In genomic region chr14:79920180-79920579, GRCh38 we compare ENCODE assay signal across 13 cellular contexts.
DNase-seq lines count a peak whose midpoint lies in the region; ATAC-seq and TF ChIP-seq lines count a peak whose summit lies in the region.
"Had no signal": no experiment of that assay in that cellular context is flagged by ENCODE, and none has a peak within 500 bp of the region (broad histone marks: within the 10 kb centered on the region; RNA-seq: fewer than 3 reads in every experiment).

No MANE protein-coding gene starts in this region.

- no peaks in the 10 kb centered on the region for H3K27me3 ChIP-seq in spleen (replicated peaks in 1 of 7)
- H3K27me3 ChIP-seq: BLaER1 had no signal

- DNase-seq in Right ventricle myocardium inferior (ENCODE audit: missing footprints) = peak; percentile 63
- no peak for DNase-seq in left ventricle myocardium superior
- peak; percentile 1 for DNase-seq in OCI-M1 (lab: John Stamatoyannopoulos, UW)
- peak; percentile 75 for DNase-seq in cerebellum (ENCODE audit: low spot score)
- DNase-seq in spleen = peak; percentile 46
- DNase-seq in OCI-LY7 (ENCODE audit: low spot score) = no peak
- DNase-seq in superior temporal gyrus (ENCODE audit: extremely low spot score) = no peak
- no peak for DNase-seq in D341Med (ENCODE audit: low spot score)
- DNase-seq: CD4-positive, alpha-beta memory T cell; GDM1; GM23248 had no signal

- peaks cover 0 to 34% (median 14%) of the 10 kb centered on the region in 8 donors for H3K9me3 ChIP-seq in spleen
- H3K9me3 ChIP-seq in OCI-LY7 (ENCODE audit: low read length) = no peaks in the 10 kb centered on the region
- H3K9me3 ChIP-seq: BLaER1, HAP-1 had no signal

- H3K36me3 ChIP-seq in spleen (no peaks in the 10 kb centered on the region), OCI-LY7 (ENCODE audit: insufficient read depth, low read length) (no peaks in the 10 kb centered on the region)
- H3K36me3 ChIP-seq: BLaER1, HAP-1 had no signal

- H3K27ac ChIP-seq in spleen = no peak overlapping the region
- H3K27ac ChIP-seq in OCI-LY7 (ENCODE audit: low read depth, low read length, poor library complexity, severe bottlenecking) = no peak overlapping the region
- H3K27ac ChIP-seq: BLaER1, GM23248 had no signal

- TF ChIP-seq POLR2A in spleen (IDR thresholded peaks at IDR 0.05) = no peak

- no peak for ATAC-seq in Right ventricle myocardium inferior
- no peak for ATAC-seq in left ventricle myocardium superior

- TF ChIP-seq CTCF in spleen (IDR thresholded peaks at IDR 0.05 in 8 of 11, conservative IDR thresholded peaks at IDR 0.05 in 3 of 11) = no peak
- no peak for TF ChIP-seq CTCF in OCI-LY7 (conservative IDR thresholded peaks at IDR 0.05; ENCODE audit: low read length)

- WGBS in spleen, 5 donors = 75 to 81% (median 79%) methylated on average over 7 of the region's 7 CpGs

- no peaks in the 10 kb centered on the region for H3K9me2 ChIP-seq in OCI-LY7 (ENCODE audit: insufficient read depth, low read length)

- no peaks in the 10 kb centered on the region for H3K79me2 ChIP-seq in OCI-LY7 (ENCODE audit: insufficient read depth, low read depth, low read length)

- H4K20me1 ChIP-seq in OCI-LY7 (ENCODE audit: insufficient read depth, low read length) = no peaks in the 10 kb centered on the region
- H4K20me1 ChIP-seq: BLaER1 had no signal

- intact Hi-C loops in Right ventricle myocardium inferior (cut with DNase I) = no loop called here
- intact Hi-C loops in left ventricle myocardium superior (cut with micrococcal nuclease) = no loop called here
- intact Hi-C loops in spleen (cut with DNase I; ENCODE audit: low total_unique reads) = no loop called here
- intact Hi-C loops in OCI-LY7 (cut with micrococcal nuclease; ENCODE audit: unreplicated experiment) = no loop called here

- no peak overlapping the region for H3K4me3 ChIP-seq in spleen
- no peak overlapping the region for H3K4me3 ChIP-seq in OCI-LY7 (ENCODE audit: low read depth, low read length, poor library complexity, severe bottlenecking)
- H3K4me3 ChIP-seq: BLaER1, GM23248, HAP-1 had no signal

- CTCF ChIA-PET in OCI-LY7 (lab: Charles Lee; ENCODE audit: unreplicated experiment) = no interaction called here

- H2AFZ ChIP-seq in OCI-LY7 (ENCODE audit: low read length) = no peak overlapping the region
- H2AFZ ChIP-seq: GM23248 had no signal

- no peak overlapping the region for H3K4me2 ChIP-seq in OCI-LY7 (ENCODE audit: low read length)
- H3K4me2 ChIP-seq: BLaER1 had no signal

- POLR2A ChIA-PET in OCI-LY7 (lab: Charles Lee) = no interaction called here

- no peaks in the 10 kb centered on the region for H3K4me1 ChIP-seq in spleen
- H3K4me1 ChIP-seq in OCI-LY7 (ENCODE audit: insufficient read depth, low read length, poor library complexity, severe bottlenecking) = no peaks in the 10 kb centered on the region
- H3K4me1 ChIP-seq: BLaER1, HAP-1 had no signal

- no TSS peak for BruUV-seq in OCI-LY7 (replicated peaks; lab: Mats Ljungman, UMichigan)

Comparison
In these comparisons a context has a peak if more than half of its experiments do, and no peak if none do; other contexts are left out.
1. DNase-seq: peak in Right ventricle myocardium inferior (single experiment), OCI-M1 (single experiment), cerebellum (single experiment) and spleen (single experiment); none in left ventricle myocardium superior (single experiment), OCI-LY7 (single experiment), superior temporal gyrus (single experiment) and D341Med (single experiment).